Comparison of ENCODE assay signal across 1 cellular context in the genomic region with DNA sequence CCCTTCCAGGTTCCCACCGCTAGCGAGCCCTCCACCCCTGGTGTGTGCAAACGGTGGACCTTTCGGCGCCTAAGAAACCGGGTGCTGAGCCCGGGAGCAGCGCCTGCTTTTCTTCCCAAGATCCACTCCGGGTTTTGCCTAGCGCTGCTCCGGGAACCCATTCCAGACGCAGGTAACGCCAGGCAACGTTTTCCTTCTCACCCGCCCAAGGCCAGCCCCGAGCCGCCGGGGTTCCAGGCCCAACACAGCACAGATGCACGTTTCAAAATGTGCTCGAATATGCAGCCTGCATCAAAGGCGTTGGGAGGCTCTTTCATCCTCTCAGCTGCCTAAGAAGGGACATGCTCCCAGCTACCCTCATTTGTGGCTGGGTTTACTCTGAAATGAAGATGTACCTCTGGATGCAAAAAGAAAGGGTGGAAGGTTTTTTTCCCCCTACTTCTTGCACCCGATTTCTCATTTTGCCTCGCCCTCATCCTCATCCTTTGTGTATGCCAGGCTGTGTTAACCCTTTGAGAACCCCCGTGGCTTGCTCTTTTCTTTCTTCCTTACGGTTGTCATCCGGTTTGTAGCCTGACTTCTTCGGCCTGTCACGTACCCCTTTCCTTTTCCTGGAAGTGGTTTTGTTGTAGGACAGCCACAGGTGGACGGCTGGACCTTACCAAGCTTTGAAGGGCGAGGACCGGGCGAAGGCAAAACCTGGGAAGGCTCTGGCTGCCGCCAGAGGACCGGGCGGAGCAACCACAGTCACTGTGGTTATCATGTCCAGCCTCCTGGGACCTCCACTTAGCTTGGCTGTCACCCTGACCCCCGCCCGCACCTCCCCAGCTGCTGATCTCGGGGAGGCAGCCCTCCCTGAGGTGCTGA.
TF ChIP-seq lines count a peak whose summit lies in the region.

No MANE protein-coding gene starts in this region.

TF ChIP-seq in WTC11, 78 proteins besides CTCF, POLR2A, EP300 and RAD21 (continued from another document):
- 0 out of 2 replicates have a peak, but pooled peaks have one; percentile 35 for TF ChIP-seq ZNF317 (CRISPR knock-in tag; IDR thresholded peaks at IDR 0.05; ENCODE audit: borderline replicate concordance, low read depth)
- TF ChIP-seq, protein P1, sequence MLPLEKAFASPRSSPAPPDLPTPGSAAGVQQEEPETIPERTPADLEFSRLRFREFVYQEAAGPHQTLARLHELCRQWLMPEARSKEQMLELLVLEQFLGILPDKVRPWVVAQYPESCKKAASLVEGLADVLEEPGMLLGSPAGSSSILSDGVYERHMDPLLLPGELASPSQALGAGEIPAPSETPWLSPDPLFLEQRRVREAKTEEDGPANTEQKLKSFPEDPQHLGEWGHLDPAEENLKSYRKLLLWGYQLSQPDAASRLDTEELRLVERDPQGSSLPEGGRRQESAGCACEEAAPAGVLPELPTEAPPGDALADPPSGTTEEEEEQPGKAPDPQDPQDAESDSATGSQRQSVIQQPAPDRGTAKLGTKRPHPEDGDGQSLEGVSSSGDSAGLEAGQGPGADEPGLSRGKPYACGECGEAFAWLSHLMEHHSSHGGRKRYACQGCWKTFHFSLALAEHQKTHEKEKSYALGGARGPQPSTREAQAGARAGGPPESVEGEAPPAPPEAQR (CRISPR knock-in tag; IDR thresholded peaks at IDR 0.05), result no peak
